Comparison of ENCODE assay signal across 1 cellular context in genomic region chr1:32289256-32289655, GRCh38.
TF ChIP-seq lines count a peak whose summit lies in the region.

No MANE protein-coding gene starts in this region.

TF ChIP-seq in K562, 482 proteins besides CTCF, POLR2A, EP300 and RAD21:
- TF ChIP-seq ZNF449 (CRISPR knock-in tag; IDR thresholded peaks at IDR 0.05), result no peak
- TF ChIP-seq ZNF121 (CRISPR knock-in tag; conservative IDR thresholded peaks at IDR 0.05), result no peak
- TF ChIP-seq HNRNPH1 (optimal IDR thresholded peaks at IDR 0.05; ENCODE audit: low read depth, low read length), result no peak
- TF ChIP-seq PCBP2 (IDR thresholded peaks at IDR 0.05; ENCODE audit: low read depth, low read length, poor library complexity, severe bottlenecking), result no peak
- TF ChIP-seq ZNF232 (CRISPR knock-in tag; IDR thresholded peaks at IDR 0.05), result no peak
- TF ChIP-seq ZBTB2 (IDR thresholded peaks at IDR 0.05), result no peak
- no peak for TF ChIP-seq DEAF1 (CRISPR knock-in tag; IDR thresholded peaks at IDR 0.05)
- TF ChIP-seq NR2C2 (CRISPR knock-in tag; IDR thresholded peaks at IDR 0.05), result no peak
- TF ChIP-seq NR2C2 (tag; IDR thresholded peaks at IDR 0.05), result no peak
- TF ChIP-seq SOX6 (IDR thresholded peaks at IDR 0.05), result no peak
- TF ChIP-seq ZNF143 (CRISPR knock-in tag; IDR thresholded peaks at IDR 0.05), result no peak
- no peak for TF ChIP-seq ARNT (IDR thresholded peaks at IDR 0.05)
- no peak for TF ChIP-seq ZNF408 (CRISPR knock-in tag; IDR thresholded peaks at IDR 0.05; ENCODE audit: low read depth)
- no peak for TF ChIP-seq ZNF407 (IDR thresholded peaks at IDR 0.05; ENCODE audit: low read depth)
- TF ChIP-seq, protein P1, sequence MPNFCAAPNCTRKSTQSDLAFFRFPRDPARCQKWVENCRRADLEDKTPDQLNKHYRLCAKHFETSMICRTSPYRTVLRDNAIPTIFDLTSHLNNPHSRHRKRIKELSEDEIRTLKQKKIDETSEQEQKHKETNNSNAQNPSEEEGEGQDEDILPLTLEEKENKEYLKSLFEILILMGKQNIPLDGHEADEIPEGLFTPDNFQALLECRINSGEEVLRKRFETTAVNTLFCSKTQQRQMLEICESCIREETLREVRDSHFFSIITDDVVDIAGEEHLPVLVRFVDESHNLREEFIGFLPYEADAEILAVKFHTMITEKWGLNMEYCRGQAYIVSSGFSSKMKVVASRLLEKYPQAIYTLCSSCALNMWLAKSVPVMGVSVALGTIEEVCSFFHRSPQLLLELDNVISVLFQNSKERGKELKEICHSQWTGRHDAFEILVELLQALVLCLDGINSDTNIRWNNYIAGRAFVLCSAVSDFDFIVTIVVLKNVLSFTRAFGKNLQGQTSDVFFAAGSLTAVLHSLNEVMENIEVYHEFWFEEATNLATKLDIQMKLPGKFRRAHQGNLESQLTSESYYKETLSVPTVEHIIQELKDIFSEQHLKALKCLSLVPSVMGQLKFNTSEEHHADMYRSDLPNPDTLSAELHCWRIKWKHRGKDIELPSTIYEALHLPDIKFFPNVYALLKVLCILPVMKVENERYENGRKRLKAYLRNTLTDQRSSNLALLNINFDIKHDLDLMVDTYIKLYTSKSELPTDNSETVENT (CRISPR knock-in tag; IDR thresholded peaks at IDR 0.05), result no peak
- TF ChIP-seq TGIF2 (CRISPR knock-in tag; IDR thresholded peaks at IDR 0.05), result no peak
- TF ChIP-seq PML (IDR thresholded peaks at IDR 0.05; ENCODE audit: low read length), result no peak
- no peak for TF ChIP-seq AFF1 (IDR thresholded peaks at IDR 0.05; ENCODE audit: low read depth in 1 of 2, partially characterized antibody in 2 of 2)
- no peak for TF ChIP-seq CEBPG (CRISPR knock-in tag; IDR thresholded peaks at IDR 0.05)
- no peak for TF ChIP-seq CEBPG (tag; conservative IDR thresholded peaks at IDR 0.05 in 1 of 2, IDR thresholded peaks at IDR 0.05 in 1 of 2)
- no peak for TF ChIP-seq RNF2 (IDR thresholded peaks at IDR 0.05)
